8 cellular contexts compared by ENCODE assay signal in the genomic region with DNA sequence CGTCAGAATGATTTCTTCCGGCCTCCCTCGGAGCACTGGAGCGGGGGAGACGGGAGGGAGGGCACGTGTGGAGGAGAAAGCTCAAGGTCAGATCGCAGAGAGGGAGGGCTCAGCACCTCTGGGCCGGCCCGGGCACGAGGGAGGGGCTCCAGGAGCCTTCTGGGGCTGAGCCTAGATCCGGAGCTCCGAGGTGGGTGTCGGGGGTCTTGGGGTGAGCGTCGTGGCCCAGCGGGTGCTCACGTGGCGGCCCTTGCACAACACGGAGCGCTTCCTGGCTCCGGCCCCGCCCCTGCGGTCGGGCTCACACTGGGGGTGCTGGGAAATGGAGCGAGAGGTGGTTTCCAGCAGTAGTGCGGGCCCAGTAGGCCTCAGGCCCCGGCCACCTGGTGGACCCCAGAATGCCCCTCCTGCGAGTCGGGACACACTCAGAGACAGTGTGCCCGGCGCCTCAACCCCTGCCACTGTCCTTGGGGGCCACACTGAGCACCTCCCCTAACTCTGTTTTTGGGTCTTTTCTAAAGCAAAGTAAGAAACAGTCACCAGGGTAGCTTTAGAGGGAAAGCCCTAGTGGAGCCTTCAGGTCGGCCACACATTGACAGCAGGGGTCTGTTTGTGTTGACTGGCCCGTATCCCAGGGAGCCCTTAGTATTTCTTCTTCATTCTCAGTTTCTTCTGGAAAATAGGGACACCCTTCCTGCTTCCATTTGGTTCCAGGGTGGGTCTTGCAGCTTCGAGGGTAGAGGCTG. TPM values are rescaled to one million over a fixed set of nuclear protein-coding genes. Genes with fewer than 3 reads are reported as not detected.
DNase-seq lines count a peak whose midpoint lies in the region; ATAC-seq lines count a peak whose summit lies in the region.

No MANE protein-coding gene starts in this region.

- H3K4me1 Mint-ChIP-seq in naive thymus-derived CD8-positive, alpha-beta T cell: peaks cover 12 to 28% (median 26%) of the 10 kb centered on the region in 4 donors

- H3K27ac Mint-ChIP-seq in naive thymus-derived CD8-positive, alpha-beta T cell: peak overlapping the region; percentile 66 to 92 (median 89)

- H3K9me3 Mint-ChIP-seq in naive thymus-derived CD8-positive, alpha-beta T cell: no peaks in the 10 kb centered on the region

- DNase-seq in NK-92 treated with Interleukin-12 subunit alpha and Interleukin-12 subunit beta, amount 100 ng/mL, for 24 hours (lab: John Stamatoyannopoulos, UW): peak; percentile 77
- DNase-seq in NK-92 (lab: John Stamatoyannopoulos, UW; ENCODE audit: unreplicated experiment) (no peak), NCI-H69 (lab: John Stamatoyannopoulos, UW) (peak; percentile 51), activated T-cell treated with anti-CD3 and anti-CD28 coated beads for 48 hours (ENCODE audit: low read depth) (peak; percentile 75)
- DNase-seq in naive thymus-derived CD8-positive, alpha-beta T cell: peak; percentile 40 to 74 (median 60)
- peak; percentile 11 to 59 (median 41) for DNase-seq in stimulated activated naive CD4-positive, alpha-beta T cell (lab: John Stamatoyannopoulos, UW)

- ATAC-seq in HG02840 (IDR thresholded peaks at IDR 0.05; ENCODE audit: low FRiP score, unreplicated experiment) (peak; percentile 38), esophagus mucosa (peak; percentile 51)
- ATAC-seq in naive thymus-derived CD8-positive, alpha-beta T cell: peak; percentile 54 to 64

- H3K27me3 Mint-ChIP-seq in naive thymus-derived CD8-positive, alpha-beta T cell: no peaks in the 10 kb centered on the region

- H3K36me3 Mint-ChIP-seq in naive thymus-derived CD8-positive, alpha-beta T cell: peaks cover 0 to 31% (median 18%) of the 10 kb centered on the region in 3 donors

- POLR2A ChIA-PET in naive thymus-derived CD8-positive, alpha-beta T cell (lab: Charles Lee): interaction anchor here (0.6 to 6.4 kb wide), 6 partner anchors 10 to 106 kb away, joined by 3 to 41 read pairs (median 8); partner anchors contain the start of gene ZCCHC24

- peak overlapping the region; percentile 73 to 90 (median 82) for H3K4me3 Mint-ChIP-seq in naive thymus-derived CD8-positive, alpha-beta T cell

RNA-seq across cellular contexts. Expression of gene PPIF, which starts 0.8 kb away (rescaled TPM):
- total RNA-seq in esophagus mucosa: 77.8 TPM
- 10 to 100 TPM; 29.1 to 33.8 TPM for total RNA-seq in naive thymus-derived CD8-positive, alpha-beta T cell
- 10 to 100 TPM in 1 of 3 donors, 1 to 10 TPM in 2; 7.9 to 10.9 (median 8.6) TPM for polyA plus RNA-seq in naive thymus-derived CD8-positive, alpha-beta T cell
